Comparison of ENCODE assay signal across 9 cellular contexts in genomic region chr2:241901500-241902351, GRCh38. TPM values are rescaled to one million over a fixed set of nuclear protein-coding genes. Genes with fewer than 3 reads are reported as not detected.
DNase-seq lines count a peak whose midpoint lies in the region; ATAC-seq and TF ChIP-seq lines count a peak whose summit lies in the region.
"Had no signal": no experiment of that assay in that cellular context is flagged by ENCODE, and none has a peak within 500 bp of the region (broad histone marks: within the 10 kb centered on the region; RNA-seq: fewer than 3 reads in every experiment).

No MANE protein-coding gene starts in this region.

- no peak overlapping the region for H3K27ac Mint-ChIP-seq in glutamatergic neuron (ENCODE audit: unreplicated experiment)
- H3K27ac Mint-ChIP-seq in T-helper 2 cell treated with Interferon-gamma antibody and Interleukin-4, amounts not matched to agents 5 μg/mL and 100 μg/mL, for 36 hours, result no peak overlapping the region

- no peaks in the 10 kb centered on the region for H3K36me3 Mint-ChIP-seq in glutamatergic neuron (ENCODE audit: unreplicated experiment)
- H3K36me3 Mint-ChIP-seq in T-helper 2 cell treated with Interferon-gamma antibody and Interleukin-4, amounts not matched to agents 5 μg/mL and 100 μg/mL, for 36 hours (ENCODE audit: low read depth), result no peaks in the 10 kb centered on the region

- peaks cover 17% of the 10 kb centered on the region for H3K4me1 Mint-ChIP-seq in glutamatergic neuron (ENCODE audit: low read depth, unreplicated experiment)
- no peaks in the 10 kb centered on the region for H3K4me1 Mint-ChIP-seq in T-helper 2 cell treated with Interferon-gamma antibody and Interleukin-4, amounts not matched to agents 5 μg/mL and 100 μg/mL, for 36 hours (ENCODE audit: low read depth)

- peak overlapping the region; percentile 88 for H3K4me3 Mint-ChIP-seq in glutamatergic neuron (ENCODE audit: unreplicated experiment)
- H3K4me3 Mint-ChIP-seq in T-helper 2 cell treated with Interferon-gamma antibody and Interleukin-4, amounts not matched to agents 5 μg/mL and 100 μg/mL, for 36 hours, result no peak overlapping the region

- TF ChIP-seq CTCF in VCaP (conservative IDR thresholded peaks at IDR 0.05) (peak; percentile 15; the same call in 1 of the 2 replicates), glutamatergic neuron (IDR thresholded peaks at IDR 0.05; ENCODE audit: partially characterized antibody, unreplicated experiment) (no peak), omental fat pad (IDR thresholded peaks at IDR 0.05) (no peak)

- peaks cover 3% of the 10 kb centered on the region for H3K27me3 Mint-ChIP-seq in glutamatergic neuron (ENCODE audit: unreplicated experiment)
- H3K27me3 Mint-ChIP-seq in T-helper 2 cell treated with Interferon-gamma antibody and Interleukin-4, amounts not matched to agents 5 μg/mL and 100 μg/mL, for 36 hours (ENCODE audit: low read depth), result no peaks in the 10 kb centered on the region

- ATAC-seq in omental fat pad (ENCODE audit: low FRiP score), result peak; percentile 16
- no peak for ATAC-seq in HG02642 (IDR thresholded peaks at IDR 0.05; ENCODE audit: poor library complexity, unreplicated experiment)

- DNase-seq in D341Med (ENCODE audit: low spot score), result peak; percentile 22
- no peak for DNase-seq in glutamatergic neuron
- no peak for DNase-seq in omental fat pad (ENCODE audit: low spot score)
- DNase-seq in T-helper 2 cell treated with Interferon-gamma antibody and Interleukin-4, amounts not matched to agents 5 μg/mL and 100 μg/mL, for 36 hours (ENCODE audit: low spot score), result no peak
- DNase-seq in HUDEP-2 (lab: John Stamatoyannopoulos, UW; ENCODE audit: unreplicated experiment in 76 of 76), result no peak
- DNase-seq in NCI-H345 treated with DMSO at 0.1 percent for 48 hours (lab: John Stamatoyannopoulos, UW; ENCODE audit: unreplicated experiment), result no peak
- DNase-seq: NCI-H1105 had no signal

- peak overlapping the region; percentile 75 for H3K27ac ChIP-seq in VCaP

- peaks cover 2% of the 10 kb centered on the region for H3K9me3 Mint-ChIP-seq in glutamatergic neuron (ENCODE audit: unreplicated experiment)
- H3K9me3 Mint-ChIP-seq in T-helper 2 cell treated with Interferon-gamma antibody and Interleukin-4, amounts not matched to agents 5 μg/mL and 100 μg/mL, for 36 hours, result no peaks in the 10 kb centered on the region

RNA-seq across cellular contexts. Expression of gene RTP5, which starts 32.2 kb away (rescaled TPM):
- not detected for total RNA-seq in glutamatergic neuron (ENCODE audit: unreplicated experiment)
- under 1 TPM in 1 of 4 donors, not detected in 3; 0.96 TPM for total RNA-seq in omental fat pad

RNA-seq across cellular contexts. Expression of gene PDCD1, which starts 43.0 kb away (rescaled TPM):
- total RNA-seq in glutamatergic neuron (ENCODE audit: unreplicated experiment) (not detected), omental fat pad (1 to 10 TPM in 1 of 4 donors, under 1 TPM in 3; 0.37 to 4.8 (median 0.68) TPM)
